Comparison of ENCODE assay signal across 21 cellular contexts in the genomic region with DNA sequence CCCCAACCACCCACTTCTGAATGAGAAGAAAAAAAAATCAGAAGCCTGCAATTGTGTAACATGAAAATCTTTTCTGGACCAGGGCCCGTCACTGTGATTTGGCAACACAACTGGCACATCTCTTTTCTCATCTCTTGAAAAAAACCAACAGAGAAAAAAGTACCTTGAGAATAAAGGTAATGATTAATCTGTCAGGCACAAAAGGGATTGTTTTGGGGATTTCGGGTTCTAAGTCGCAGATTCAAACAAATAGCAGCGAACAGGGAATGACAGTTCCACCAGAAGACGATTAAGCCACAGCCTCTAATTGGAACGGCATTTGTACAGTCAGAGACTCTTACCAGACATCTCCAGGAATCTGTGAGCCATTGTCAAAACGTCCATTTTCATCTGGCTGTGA. TPM values are rescaled to one million over a fixed set of nuclear protein-coding genes. Genes with fewer than 3 reads are reported as not detected.
DNase-seq lines count a peak whose midpoint lies in the region; FAIRE-seq and TF ChIP-seq lines count a peak whose summit lies in the region.
"Had no signal": no experiment of that assay in that cellular context is flagged by ENCODE, and none has a peak within 500 bp of the region (broad histone marks: within the 10 kb centered on the region; RNA-seq: fewer than 3 reads in every experiment).

AQP9 (plus strand) TSS at position 276 of the 400 bp plus-strand sequence. CDS start 185 bp downstream, outside the sequence.

- H2AK5ac ChIP-seq in H1 (ENCODE audit: low read depth, low read length) (no peak within 1 kb of the TSS), mesenchymal stem cell (ENCODE audit: low read length, severe bottlenecking) (no peak within 1 kb of the TSS)

- H4K8ac ChIP-seq in H1 (ENCODE audit: extremely low read depth, insufficient read depth, low read length), result no peak within 1 kb of the TSS
- H4K8ac ChIP-seq in mesenchymal stem cell (ENCODE audit: low read length), result no peak within 1 kb of the TSS

- H2AFZ ChIP-seq in H1 (ENCODE audit: low read length) (peak within 1 kb of the TSS; percentile 13; the same call in 1 of the 2 replicates), mesenchymal stem cell (ENCODE audit: low read depth, low read length) (no peak within 1 kb of the TSS)

- peak in 1 of 2 experiments; percentile 38 for DNase-seq in HL-60 (ENCODE audit: low read depth in 1 of 2, low spot score in 1 of 2)
- no peak for DNase-seq in H1 (ENCODE audit: low read depth in 1 of 2, low spot score in 2 of 2)
- DNase-seq in mesenchymal stem cell, result no peak
- DNase-seq in superior temporal gyrus (ENCODE audit: extremely low spot score), result peak; percentile 26
- no peak for DNase-seq in GM19239 (ENCODE audit: insufficient read length, low spot score)
- DNase-seq in NAMALWA (ENCODE audit: low spot score), result no peak
- DNase-seq in left ventricle myocardium inferior, result no peak
- DNase-seq: activated CD4-positive, alpha-beta T cell treated with anti-CD3 and anti-CD28 coated beads for 4 hours; activated CD8-positive, alpha-beta memory T cell treated with anti-CD3 and anti-CD28 coated beads, Interleukin-2, amount 10 ng/mL, durations not matched to agents 7 days and 5 days; activated effector memory CD4-positive, alpha-beta T cell treated with Interleukin-2 at 50 U/mL for 16 hours; Caco-2; colonic mucosa; left ventricle myocardium superior; NCI-H1694; OCI-M1; SHP77 treated with DMSO at 0.1 percent for 48 hours; tibial artery had no signal

- peaks cover 0 to 2% (median 0%) of the 10 kb centered on the region in 4 experiments; a peak in 3 of 7 replicates for H3K4me1 ChIP-seq in H1 (replicated peaks in 1 of 4; ENCODE audit: control insufficient read depth in 3 of 4, insufficient read depth in 4 of 4, low read length in 3 of 4)
- H3K4me1 ChIP-seq in mesenchymal stem cell (ENCODE audit: control insufficient read depth, insufficient read depth, low read depth, low read length), result no peaks in the 10 kb centered on the region
- no peaks in the 10 kb centered on the region for H3K4me1 ChIP-seq in left ventricle myocardium inferior
- H3K4me1 ChIP-seq: adrenal gland, Caco-2, colonic mucosa had no signal

- H4K91ac ChIP-seq in H1 (replicated peaks; ENCODE audit: insufficient read length, low read length), result no peak within 1 kb of the TSS
- H4K91ac ChIP-seq in mesenchymal stem cell (ENCODE audit: low read length), result no peak within 1 kb of the TSS

- H2BK20ac ChIP-seq in H1 (ENCODE audit: low read length), result no peak within 1 kb of the TSS

- H2BK12ac ChIP-seq in H1 (ENCODE audit: low read depth, low read length), result no peak within 1 kb of the TSS
- no peak within 1 kb of the TSS for H2BK12ac ChIP-seq in mesenchymal stem cell (ENCODE audit: low read length in 2 of 2)

- H2BK5ac ChIP-seq in H1 (ENCODE audit: low read depth, low read length) (no peak within 1 kb of the TSS), mesenchymal stem cell (ENCODE audit: low read depth, low read length, poor library complexity, severe bottlenecking) (no peak within 1 kb of the TSS)

- H3K36me3 ChIP-seq in H1 (ENCODE audit: control insufficient read depth in 2 of 4, insufficient read depth in 4 of 4, low read length in 3 of 4), result no peaks in the 10 kb centered on the region
- H3K36me3 ChIP-seq in mesenchymal stem cell (ENCODE audit: control insufficient read depth in 1 of 2, insufficient read depth in 2 of 2, low read depth in 1 of 2, low read length in 2 of 2), result no peaks in the 10 kb centered on the region
- no peaks in the 10 kb centered on the region for H3K36me3 ChIP-seq in left ventricle myocardium inferior
- H3K36me3 ChIP-seq: adrenal gland, colonic mucosa, tibial artery had no signal

- WGBS in H1 (ENCODE audit: extremely low coverage in 1 of 2, insufficient coverage in 1 of 2, insufficient read length in 1 of 2, insufficient replicate concordance in 2 of 2, low coverage in 1 of 2, low lambda C conversion rate in 2 of 2, missing lambda C conversion rate in 1 of 2), 2 experiments, result 87% methylated on average over 7 of the region's 7 CpGs; no CpG with 5 or more reads in 1 of the 2 experiments
- 85% methylated on average over 7 of the region's 7 CpGs for WGBS in mesenchymal stem cell

- H3K23ac ChIP-seq in H1 (ENCODE audit: insufficient read length), result no peak within 1 kb of the TSS
- H3K23ac ChIP-seq in mesenchymal stem cell (ENCODE audit: low read length in 2 of 2), result no peak within 1 kb of the TSS

- TF ChIP-seq EP300 in H1 (IDR thresholded peaks at IDR 0.05; ENCODE audit: borderline replicate concordance in 1 of 2, low read depth in 2 of 2, low read length in 2 of 2), result no peak

- peak within 1 kb of the TSS; percentile 10 for H3K4me3 ChIP-seq in HL-60 (replicated peaks; ENCODE audit: insufficient read depth, low read length)
- H3K4me3 ChIP-seq in H1 (ENCODE audit: extremely low read depth in 1 of 4, insufficient read depth in 2 of 4, low read depth in 3 of 4, low read length in 4 of 4), result no peak within 1 kb of the TSS; a peak in 2 of 8 replicates
- H3K4me3 ChIP-seq in mesenchymal stem cell (ENCODE audit: insufficient read depth in 1 of 2, low read depth in 1 of 2, low read length in 2 of 2), result peak within 1 kb of the TSS in 1 of 2 experiments; percentile 37
- no peak within 1 kb of the TSS for H3K4me3 ChIP-seq in left ventricle myocardium inferior
- H3K4me3 ChIP-seq: adrenal gland, colonic mucosa, tibial artery had no signal

- H3K56ac ChIP-seq in H1 (replicated peaks; ENCODE audit: insufficient read length, low read depth, low read length), result no peak within 1 kb of the TSS

- H3K27ac ChIP-seq in HL-60 (replicated peaks) (peak within 1 kb of the TSS; percentile 72), H1 (ENCODE audit: low read depth, low read length) (no peak within 1 kb of the TSS), mesenchymal stem cell (ENCODE audit: low read length, poor library complexity, severe bottlenecking) (no peak within 1 kb of the TSS), left ventricle myocardium inferior (replicated peaks) (no peak within 1 kb of the TSS)
- H3K27ac ChIP-seq: colonic mucosa, tibial artery had no signal

- H3K18ac ChIP-seq in H1 (ENCODE audit: extremely low read depth, low read length), result no peak within 1 kb of the TSS
- no peak within 1 kb of the TSS for H3K18ac ChIP-seq in mesenchymal stem cell (ENCODE audit: low read depth in 1 of 2, low read length in 2 of 2)

- CTCF ChIA-PET in H1 (lab: Charles Lee; ENCODE audit: partially characterized antibody), result no interaction called here

- H4K20me1 ChIP-seq in H1 (replicated peaks in 1 of 2; ENCODE audit: control insufficient read depth in 1 of 2, insufficient read depth in 2 of 2, low read length in 2 of 2), result no peaks in the 10 kb centered on the region

- H3K4me2 ChIP-seq in H1 (ENCODE audit: insufficient read depth in 1 of 2, low read depth in 2 of 2, low read length in 2 of 2), result no peak within 1 kb of the TSS
- H3K4me2 ChIP-seq in mesenchymal stem cell (ENCODE audit: low read length, poor library complexity, severe bottlenecking), result no peak within 1 kb of the TSS

- TF ChIP-seq CTCF in HL-60 (IDR thresholded peaks at IDR 0.05; ENCODE audit: insufficient read depth, low read length) (no peak), H1 (IDR thresholded peaks at IDR 0.05; ENCODE audit: control extremely low read depth in 1 of 3, insufficient read depth in 1 of 3, low read depth in 1 of 3, low read length in 3 of 3) (no peak), left ventricle myocardium inferior (IDR thresholded peaks at IDR 0.05; ENCODE audit: borderline replicate concordance) (no peak)

- no peaks in the 10 kb centered on the region; the same call in 1 of the 2 replicates for H3K23me2 ChIP-seq in H1 (ENCODE audit: low read depth, low read length)

- POLR2A ChIA-PET in H1 (lab: Charles Lee; ENCODE audit: partially characterized antibody), result no interaction called here

- H3K27me3 ChIP-seq in HL-60 (ENCODE audit: insufficient read depth, poor library complexity, severe bottlenecking) (no peaks in the 10 kb centered on the region), H1 (replicated peaks in 1 of 4; ENCODE audit: control insufficient read depth in 3 of 4, extremely low read depth in 1 of 4, insufficient read depth in 3 of 4, low read length in 3 of 4) (no peaks in the 10 kb centered on the region), mesenchymal stem cell (ENCODE audit: control insufficient read depth in 1 of 2, insufficient read depth in 1 of 2, low read length in 2 of 2) (peaks cover 0 to 50% of the 10 kb centered on the region in 2 experiments), left ventricle myocardium inferior (ENCODE audit: low read depth) (peaks cover 17% of the 10 kb centered on the region)
- H3K27me3 ChIP-seq: adrenal gland, colonic mucosa, tibial artery had no signal

- H3K79me2 ChIP-seq in H1 (ENCODE audit: control insufficient read depth in 1 of 2, insufficient read depth in 2 of 2, low read length in 2 of 2), result no peaks in the 10 kb centered on the region

- H3K14ac ChIP-seq in H1 (ENCODE audit: insufficient read length) (no peak within 1 kb of the TSS), mesenchymal stem cell (ENCODE audit: low read length in 2 of 2) (no peak within 1 kb of the TSS)

- H3K79me1 ChIP-seq in H1 (ENCODE audit: low read depth, low read length), result no peaks in the 10 kb centered on the region
- no peaks in the 10 kb centered on the region for H3K79me1 ChIP-seq in mesenchymal stem cell (replicated peaks; ENCODE audit: low read length, poor library complexity, severe bottlenecking)

- no peak within 1 kb of the TSS for H4K5ac ChIP-seq in H1 (ENCODE audit: insufficient read length, low read depth, low read length)

- FAIRE-seq in H1 (lab: Jason Lieb, UNC), result no peak
- FAIRE-seq in GM19239 (lab: Jason Lieb, UNC), result no peak
- FAIRE-seq: TTC549 had no signal

- H2BK15ac ChIP-seq in H1 (ENCODE audit: low read length), result no peak within 1 kb of the TSS
- no peak within 1 kb of the TSS for H2BK15ac ChIP-seq in mesenchymal stem cell (ENCODE audit: low read depth, poor library complexity, severe bottlenecking)

- TF ChIP-seq RAD21 in H1 (IDR thresholded peaks at IDR 0.05 in 1 of 2, conservative IDR thresholded peaks at IDR 0.05 in 1 of 2; ENCODE audit: low read depth in 2 of 2, low read length in 2 of 2), result no peak

- intact Hi-C loops in left ventricle myocardium inferior (cut with micrococcal nuclease), result no loop called here

- no peak within 1 kb of the TSS for H2BK120ac ChIP-seq in H1 (replicated peaks; ENCODE audit: low read depth, low read length)
- no peak within 1 kb of the TSS for H2BK120ac ChIP-seq in mesenchymal stem cell (ENCODE audit: low read depth, low read length)

- TF ChIP-seq POLR2A in H1 (IDR thresholded peaks at IDR 0.05; ENCODE audit: control extremely low read depth in 1 of 2, low read depth in 2 of 2, low read length in 2 of 2), result no peak

- H3K9ac ChIP-seq in H1 (replicated peaks in 1 of 4; ENCODE audit: extremely low read depth in 1 of 4, low read depth in 3 of 4, low read length in 3 of 4), result no peak within 1 kb of the TSS
- H3K9ac ChIP-seq in mesenchymal stem cell (ENCODE audit: low read length), result peak within 1 kb of the TSS; percentile 82

- H3K9me3 ChIP-seq in H1 (ENCODE audit: insufficient read depth in 2 of 2, low read depth in 1 of 2, low read length in 1 of 2), result no peaks in the 10 kb centered on the region
- no peaks in the 10 kb centered on the region for H3K9me3 ChIP-seq in mesenchymal stem cell (ENCODE audit: control insufficient read depth, low read length)
- H3K9me3 ChIP-seq in left ventricle myocardium inferior (replicated peaks), result no peaks in the 10 kb centered on the region
- H3K9me3 ChIP-seq: adrenal gland, Caco-2, colonic mucosa, tibial artery had no signal

- H3K4ac ChIP-seq in H1 (replicated peaks; ENCODE audit: insufficient read length, low read depth, low read length) (no peak within 1 kb of the TSS), mesenchymal stem cell (ENCODE audit: low read depth in 1 of 2, low read length in 2 of 2) (no peak within 1 kb of the TSS)

RNA-seq across cellular contexts. Expression of gene AQP9, which starts in this region (rescaled TPM):
- not detected in 2 replicates for total RNA-seq in H1 (2021; fragmentation: NEBNext Ultra II Directional; extraction: Animal tissue kit (Norgen Biotek cat#: 25700))
- polyA plus RNA-seq in H1 (2011; rRNA removed), result not detected in 2 replicates
- polyA plus RNA-seq in H1 (2011; cell fraction: cytosol; rRNA removed), result not detected
- polyA plus RNA-seq in H1 (2011; cell fraction: nucleus; rRNA removed), result not detected
- polyA plus RNA-seq in H1 (2012, experiment 1 of 2), result not detected in 4 replicates
- not detected for polyA plus RNA-seq in H1 (2012, experiment 2 of 2)
- polyA plus RNA-seq in H1 (2013, experiment 1 of 2), result not detected
- polyA plus RNA-seq in H1 (2013, experiment 2 of 2), result not detected
- polyA minus RNA-seq in H1 (2011; rRNA and poly(A)+ RNA removed), result not detected in 2 replicates
- polyA minus RNA-seq in H1 (2011; cell fraction: cytosol; rRNA and poly(A)+ RNA removed), result not detected
- not detected for polyA minus RNA-seq in H1 (2011; cell fraction: nucleus; rRNA and poly(A)+ RNA removed)
- not detected for polyA plus RNA-seq in mesenchymal stem cell (2013, experiment 1 of 2)
- polyA plus RNA-seq in mesenchymal stem cell (2013, experiment 2 of 2), result not detected
- 0.77 TPM for total RNA-seq in left ventricle myocardium inferior
- total RNA-seq: activated CD8-positive, alpha-beta memory T cell treated with anti-CD3 and anti-CD28 coated beads, Interleukin-2, amount 10 ng/mL, durations not matched to agents 7 days and 5 days; B cell; Caco-2; M059J had no signal
